Comparison of ENCODE assay signal across 20 cellular contexts in the genomic region with DNA sequence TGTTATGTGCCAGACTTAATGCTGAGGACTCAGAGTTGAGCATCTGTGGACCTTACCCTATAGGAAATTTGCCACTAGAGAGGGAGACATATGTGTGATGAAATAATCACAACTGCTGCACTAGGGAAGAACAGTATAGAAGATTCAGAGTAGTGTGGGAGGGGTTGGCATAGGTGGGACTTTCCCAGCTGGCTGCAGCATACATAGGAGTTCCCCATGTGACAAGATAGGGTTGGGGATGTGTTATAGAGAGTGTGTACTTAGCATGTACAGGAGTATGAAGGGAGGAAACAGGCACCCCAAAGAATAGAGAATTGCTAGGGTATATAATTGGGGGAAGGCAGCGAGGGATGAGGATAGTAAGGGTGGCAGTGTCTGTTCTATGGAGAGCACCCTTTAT. TPM values are rescaled to one million over a fixed set of nuclear protein-coding genes. Genes with fewer than 3 reads are reported as not detected.
DNase-seq lines count a peak whose midpoint lies in the region; ATAC-seq, FAIRE-seq and TF ChIP-seq lines count a peak whose summit lies in the region.
"Had no signal": no experiment of that assay in that cellular context is flagged by ENCODE, and none has a peak within 500 bp of the region (broad histone marks: within the 10 kb centered on the region; RNA-seq: fewer than 3 reads in every experiment).

No MANE protein-coding gene starts in this region.

- H3K27me3 ChIP-seq in small intestine (ENCODE audit: control insufficient read depth in 2 of 2, insufficient read depth in 2 of 2, low read length in 2 of 2): no peaks in the 10 kb centered on the region
- H3K27me3 ChIP-seq: ascending aorta, heart right ventricle had no signal

- no peaks in the 10 kb centered on the region for H3K9me3 Mint-ChIP-seq in natural killer cell treated with Interleukin-12 subunit alpha and Interleukin-12 subunit beta and Interleukin-15 and Interleukin-18, amount 100 ng/mL, for 72 hours
- H3K9me3 Mint-ChIP-seq in natural killer cell (no peaks in the 10 kb centered on the region), activated B cell treated with CpG ODN at 0.5 μM for 24 hours (no peaks in the 10 kb centered on the region)
- no peaks in the 10 kb centered on the region for H3K9me3 Mint-ChIP-seq in stimulated activated naive B cell treated with anti-CD40 and anti-IgM and Interleukin-4, amounts not matched to agents 10 μg/mL and 1 μg/mL and 100 μg/mL, for 72 hours

- no peak overlapping the region for H3K27ac Mint-ChIP-seq in natural killer cell treated with Interleukin-12 subunit alpha and Interleukin-12 subunit beta and Interleukin-15 and Interleukin-18, amount 100 ng/mL, for 72 hours
- H3K27ac Mint-ChIP-seq in natural killer cell (no peak overlapping the region), activated B cell treated with CpG ODN at 0.5 μM for 24 hours (no peak overlapping the region)
- H3K27ac Mint-ChIP-seq in stimulated activated naive B cell treated with anti-CD40 and anti-IgM and Interleukin-4, amounts not matched to agents 10 μg/mL and 1 μg/mL and 100 μg/mL, for 72 hours: no peak overlapping the region

- no peaks in the 10 kb centered on the region for H3K36me3 ChIP-seq in small intestine (ENCODE audit: control insufficient read depth in 2 of 2, insufficient read depth in 2 of 2, low read length in 2 of 2)
- H3K36me3 ChIP-seq: ascending aorta, heart right ventricle had no signal

- intact Hi-C loops in natural killer cell (cut with micrococcal nuclease): no loop called here
- intact Hi-C loops in activated B cell treated with CpG ODN at 0.5 μM for 24 hours (cut with micrococcal nuclease): loop anchor here (5.0 kb wide), 1 partner anchor 514 kb away; the partner anchor contains the start of gene ARL2BP

- H3K4me1 Mint-ChIP-seq in natural killer cell treated with Interleukin-12 subunit alpha and Interleukin-12 subunit beta and Interleukin-15 and Interleukin-18, amount 100 ng/mL, for 72 hours (ENCODE audit: low read depth in 2 of 2): peaks cover 12 to 20% of the 10 kb centered on the region in 2 donors
- H3K4me1 Mint-ChIP-seq in natural killer cell: peaks cover 12 to 16% of the 10 kb centered on the region in 2 donors
- H3K4me1 Mint-ChIP-seq in activated B cell treated with CpG ODN at 0.5 μM for 24 hours: peaks cover 28% of the 10 kb centered on the region
- peaks cover 12 to 16% of the 10 kb centered on the region in 2 donors for H3K4me1 Mint-ChIP-seq in stimulated activated naive B cell treated with anti-CD40 and anti-IgM and Interleukin-4, amounts not matched to agents 10 μg/mL and 1 μg/mL and 100 μg/mL, for 72 hours

- POLR2A ChIA-PET in activated B cell treated with CpG ODN at 0.5 μM for 24 hours (lab: Charles Lee): interaction anchor here (1.0 kb wide), 1 partner anchor 282 kb away, joined by 3 read pairs; the partner anchor contains the start of gene NUDT21

- no peak for TF ChIP-seq CTCF in natural killer cell (IDR thresholded peaks at IDR 0.05)
- no peak for TF ChIP-seq CTCF in activated B cell treated with CpG ODN at 0.5 μM for 24 hours (IDR thresholded peaks at IDR 0.05)

- H3K27ac ChIP-seq in small intestine (ENCODE audit: low read depth in 1 of 2, low read length in 1 of 2): no peak overlapping the region
- H3K27ac ChIP-seq: ascending aorta, heart right ventricle had no signal

- peak; percentile 39 to 82 for ATAC-seq in natural killer cell treated with Interleukin-12 subunit alpha and Interleukin-12 subunit beta and Interleukin-15 and Interleukin-18, amount 100 ng/mL, for 72 hours
- ATAC-seq in natural killer cell (no peak), HG02588 (IDR thresholded peaks at IDR 0.05; ENCODE audit: unreplicated experiment) (peak; percentile 42), activated B cell treated with CpG ODN at 0.5 μM for 24 hours (ENCODE audit: low read depth) (peak; percentile 46)
- peak; percentile 71 to 81 for ATAC-seq in stimulated activated naive B cell treated with anti-CD40 and anti-IgM and Interleukin-4, amounts not matched to agents 10 μg/mL and 1 μg/mL and 100 μg/mL, for 72 hours (replicated peaks)
- ATAC-seq: esophagus mucosa, heart right ventricle had no signal

- CTCF ChIA-PET in activated B cell treated with CpG ODN at 0.5 μM for 24 hours (lab: Charles Lee): no interaction called here

- DNase-seq in natural killer cell treated with Interleukin-12 subunit alpha and Interleukin-12 subunit beta and Interleukin-15 and Interleukin-18, amount 100 ng/mL, for 72 hours (ENCODE audit: low spot score): peak; percentile 68
- DNase-seq in natural killer cell (no peak), activated B cell treated with CpG ODN at 0.5 μM for 24 hours (no peak), frontal cortex (ENCODE audit: low spot score in 2 of 2) (no peak), small intestine (no peak), OCI-M2 (lab: John Stamatoyannopoulos, UW; ENCODE audit: unreplicated experiment) (no peak)
- DNase-seq in stimulated activated naive B cell treated with anti-CD40 and anti-IgM and Interleukin-4, amounts not matched to agents 10 μg/mL and 1 μg/mL and 100 μg/mL, for 72 hours: peak; percentile 37
- DNase-seq: AML-193; cortex of kidney; DMS 273 treated with DMSO at 0.1 percent for 48 hours; H7; heart right ventricle; kidney glomerular epithelial cell; MV-4-11; NK-92 treated with Interleukin-12 subunit alpha and Interleukin-12 subunit beta, amount 100 ng/mL, for 24 hours; SHP77 treated with DMSO at 0.1 percent for 48 hours had no signal

- no peak overlapping the region for H3K4me3 Mint-ChIP-seq in natural killer cell treated with Interleukin-12 subunit alpha and Interleukin-12 subunit beta and Interleukin-15 and Interleukin-18, amount 100 ng/mL, for 72 hours
- H3K4me3 Mint-ChIP-seq in natural killer cell (no peak overlapping the region), activated B cell treated with CpG ODN at 0.5 μM for 24 hours (no peak overlapping the region)
- no peak overlapping the region for H3K4me3 Mint-ChIP-seq in stimulated activated naive B cell treated with anti-CD40 and anti-IgM and Interleukin-4, amounts not matched to agents 10 μg/mL and 1 μg/mL and 100 μg/mL, for 72 hours

- H3K4me3 ChIP-seq in small intestine (ENCODE audit: low read depth in 1 of 2, low read length in 2 of 2): no peak overlapping the region
- H3K4me3 ChIP-seq: ascending aorta, heart right ventricle had no signal

- no peaks in the 10 kb centered on the region for H3K36me3 Mint-ChIP-seq in natural killer cell treated with Interleukin-12 subunit alpha and Interleukin-12 subunit beta and Interleukin-15 and Interleukin-18, amount 100 ng/mL, for 72 hours
- H3K36me3 Mint-ChIP-seq in natural killer cell (no peaks in the 10 kb centered on the region), activated B cell treated with CpG ODN at 0.5 μM for 24 hours (ENCODE audit: low read depth) (peaks cover 11% of the 10 kb centered on the region)
- H3K36me3 Mint-ChIP-seq in stimulated activated naive B cell treated with anti-CD40 and anti-IgM and Interleukin-4, amounts not matched to agents 10 μg/mL and 1 μg/mL and 100 μg/mL, for 72 hours: peaks cover 5 to 12% of the 10 kb centered on the region in 2 donors

- no peaks in the 10 kb centered on the region for H3K9me3 ChIP-seq in small intestine (ENCODE audit: control insufficient read depth, low read depth)
- H3K9me3 ChIP-seq: ascending aorta, heart right ventricle had no signal

- peaks cover 0 to 4% of the 10 kb centered on the region in 2 donors for H3K4me1 ChIP-seq in small intestine (ENCODE audit: control insufficient read depth in 2 of 2, insufficient read depth in 1 of 2, low read depth in 1 of 2, low read length in 1 of 2)

- WGBS in small intestine, 3 donors: 91 to 100% (median 92%) methylated on average over 1 of the region's 1 CpG

- H3K27me3 Mint-ChIP-seq in natural killer cell treated with Interleukin-12 subunit alpha and Interleukin-12 subunit beta and Interleukin-15 and Interleukin-18, amount 100 ng/mL, for 72 hours: no peaks in the 10 kb centered on the region
- H3K27me3 Mint-ChIP-seq in natural killer cell (ENCODE audit: low read depth in 2 of 2) (no peaks in the 10 kb centered on the region), activated B cell treated with CpG ODN at 0.5 μM for 24 hours (no peaks in the 10 kb centered on the region)
- H3K27me3 Mint-ChIP-seq in stimulated activated naive B cell treated with anti-CD40 and anti-IgM and Interleukin-4, amounts not matched to agents 10 μg/mL and 1 μg/mL and 100 μg/mL, for 72 hours: no peaks in the 10 kb centered on the region

- FAIRE-seq in frontal cortex (lab: Jason Lieb, UNC): no peak
- FAIRE-seq in small intestine (lab: Jason Lieb, UNC): no peak
- FAIRE-seq: GM19239 had no signal

RNA-seq across cellular contexts. Expression of gene NUP93, which starts 2.9 kb away (rescaled TPM):
- total RNA-seq in natural killer cell treated with Interleukin-12 subunit alpha and Interleukin-12 subunit beta and Interleukin-15 and Interleukin-18, amount 100 ng/mL, for 72 hours: 100 to 1,000 TPM; 111 to 171 TPM
- total RNA-seq in natural killer cell (10 to 100 TPM; 83.7 to 88.8 (median 87.9) TPM), activated B cell treated with CpG ODN at 0.5 μM for 24 hours (104 and 111 TPM in 2 replicates), frontal cortex (219 TPM)
- 10 to 100 TPM; 14.1 to 32.1 (median 16.8) TPM for polyA plus RNA-seq in small intestine

RNA-seq across cellular contexts. Expression of gene MT1X, which starts 50.6 kb away (rescaled TPM):
- 10 to 100 TPM; 60.6 to 66.3 TPM for total RNA-seq in natural killer cell treated with Interleukin-12 subunit alpha and Interleukin-12 subunit beta and Interleukin-15 and Interleukin-18, amount 100 ng/mL, for 72 hours
- 10 to 100 TPM; 17.6 to 23.1 (median 20.0) TPM for total RNA-seq in natural killer cell
- 36.3 and 48.9 TPM in 2 replicates for total RNA-seq in activated B cell treated with CpG ODN at 0.5 μM for 24 hours
- 7.7 TPM for total RNA-seq in frontal cortex
- polyA plus RNA-seq in small intestine: 100 to 1,000 TPM in 2 of 3 donors, 10 to 100 TPM in 1; 93.7 to 776 (median 137) TPM

Comparison
In these comparisons a context has a peak if more than half of its experiments do, and no peak if none do; other contexts are left out.
1. ATAC-seq: peak in natural killer cell treated with Interleukin-12 subunit alpha and Interleukin-12 subunit beta and Interleukin-15 and Interleukin-18, amount 100 ng/mL, for 72 hours (2 of 2), HG02588 (single experiment), activated B cell treated with CpG ODN at 0.5 μM for 24 hours (single experiment) and stimulated activated naive B cell treated with anti-CD40 and anti-IgM and Interleukin-4, amounts not matched to agents 10 μg/mL and 1 μg/mL and 100 μg/mL, for 72 hours (2 of 2); none in natural killer cell (0 of 3).
2. DNase-seq: peak in natural killer cell treated with Interleukin-12 subunit alpha and Interleukin-12 subunit beta and Interleukin-15 and Interleukin-18, amount 100 ng/mL, for 72 hours (single experiment) and stimulated activated naive B cell treated with anti-CD40 and anti-IgM and Interleukin-4, amounts not matched to agents 10 μg/mL and 1 μg/mL and 100 μg/mL, for 72 hours (single experiment); none in natural killer cell (single experiment), activated B cell treated with CpG ODN at 0.5 μM for 24 hours (single experiment), frontal cortex (0 of 2), small intestine (single experiment) and OCI-M2 (single experiment).